ENCODE assay signal across 8 cellular contexts in genomic region chr1:181087400-181087901, GRCh38. TPM values are rescaled to one million over a fixed set of nuclear protein-coding genes. Genes with fewer than 3 reads are reported as not detected.
DNase-seq lines count a peak whose midpoint lies in the region; ATAC-seq and TF ChIP-seq lines count a peak whose summit lies in the region.

No MANE protein-coding gene starts in this region.

- peaks cover 38% of the 10 kb centered on the region for H3K79me2 ChIP-seq in Loucy (ENCODE audit: insufficient read depth, low read length)

- peak overlapping the region; percentile 68 for H3K4me3 ChIP-seq in GM06990 (replicated peaks; ENCODE audit: low read depth, low read length)
- peak overlapping the region; percentile 81 for H3K4me3 ChIP-seq in Loucy (ENCODE audit: low read length, poor library complexity, severe bottlenecking)

- peaks cover 27% of the 10 kb centered on the region for H3K36me3 Mint-ChIP-seq in activated CD4-positive, alpha-beta memory T cell treated with anti-CD3 and anti-CD28 coated beads for 36 hours
- no peaks in the 10 kb centered on the region for H3K36me3 Mint-ChIP-seq in neural crest cell (ENCODE audit: low read depth)

- POLR2A ChIA-PET in activated CD4-positive, alpha-beta memory T cell treated with anti-CD3 and anti-CD28 coated beads for 36 hours (lab: Charles Lee), result interaction anchor here (4.2 to 7.7 kb wide), 3 partner anchors 16 to 65 kb away, joined by 29 to 168 read pairs (median 39); partner anchors contain the start of genes MR1 and STX6

- no peak overlapping the region for H2AFZ ChIP-seq in Loucy (ENCODE audit: low read length)

- intact Hi-C loops in activated CD4-positive, alpha-beta memory T cell treated with anti-CD3 and anti-CD28 coated beads for 36 hours (cut with micrococcal nuclease), result loop anchor here (5.0 kb wide), 3 partner anchors 310 to 1205 kb away; partner anchors contain the start of genes ACBD6 and TOR1AIP1

- H3K4me1 ChIP-seq in Loucy (ENCODE audit: insufficient read depth, low read length, poor library complexity, severe bottlenecking), result peaks cover 31% of the 10 kb centered on the region

- H3F3A ChIP-seq in Loucy (ENCODE audit: low read depth), result no peaks in the 10 kb centered on the region

- peaks cover 31% of the 10 kb centered on the region for H3K4me1 Mint-ChIP-seq in activated CD4-positive, alpha-beta memory T cell treated with anti-CD3 and anti-CD28 coated beads for 36 hours (ENCODE audit: low read depth)
- H3K4me1 Mint-ChIP-seq in neural crest cell, result peaks cover 34% of the 10 kb centered on the region

- TF ChIP-seq CTCF in GM06990 (IDR thresholded peaks at IDR 0.05; ENCODE audit: insufficient read depth, low read length, poor library complexity, severe bottlenecking), result no peak
- TF ChIP-seq CTCF in Loucy (conservative IDR thresholded peaks at IDR 0.05; ENCODE audit: low read length), result no peak
- TF ChIP-seq CTCF in neural crest cell (conservative IDR thresholded peaks at IDR 0.05), result no peak

- H3K36me3 ChIP-seq in GM06990 (ENCODE audit: control insufficient read depth, insufficient read depth, low read length), result peaks cover 6% of the 10 kb centered on the region
- H3K36me3 ChIP-seq in Loucy (ENCODE audit: insufficient read depth, low read length), result no peaks in the 10 kb centered on the region

- H3K4me2 ChIP-seq in Loucy (ENCODE audit: low read depth, low read length, poor library complexity, severe bottlenecking), result peak overlapping the region; percentile 70

- peaks cover 2% of the 10 kb centered on the region for H3K27me3 Mint-ChIP-seq in activated CD4-positive, alpha-beta memory T cell treated with anti-CD3 and anti-CD28 coated beads for 36 hours
- peaks cover 5% of the 10 kb centered on the region for H3K27me3 Mint-ChIP-seq in neural crest cell (ENCODE audit: low read depth)

- CTCF ChIA-PET in activated CD4-positive, alpha-beta memory T cell treated with anti-CD3 and anti-CD28 coated beads for 36 hours (lab: Charles Lee), result interaction anchor here (1.0 to 3.5 kb wide), 2 partner anchors 55 to 79 kb away, joined by 3 to 42 read pairs; no protein-coding TSS in a partner anchor

- peak; percentile 53 for DNase-seq in GM06990 (ENCODE audit: extremely low read depth, insufficient read length)
- peak; percentile 53 for DNase-seq in activated CD4-positive, alpha-beta memory T cell treated with anti-CD3 and anti-CD28 coated beads for 36 hours
- DNase-seq in neural crest cell (ENCODE audit: low read depth, low spot score), result no peak
- DNase-seq in cerebellar nuclear complex (lab: John Stamatoyannopoulos, UW), result no peak
- DNase-seq in Ammon's horn (ENCODE audit: low spot score), result no peak
- no peak for DNase-seq in NCI-H526 (lab: John Stamatoyannopoulos, UW)

- peaks cover 33% of the 10 kb centered on the region for H4K20me1 ChIP-seq in Loucy (ENCODE audit: insufficient read depth, low read length, poor library complexity, severe bottlenecking)

- H3K9me2 ChIP-seq in Loucy (replicated peaks; ENCODE audit: low read depth, low read length), result no peaks in the 10 kb centered on the region

- ATAC-seq in HG03354 (IDR thresholded peaks at IDR 0.05; ENCODE audit: poor library complexity, severe bottlenecking, unreplicated experiment), result no peak

- peak overlapping the region; percentile 44 for H3K9ac ChIP-seq in Loucy (ENCODE audit: low read depth, low read length, poor library complexity, severe bottlenecking)

- peak overlapping the region; percentile 95 for H3K27ac Mint-ChIP-seq in activated CD4-positive, alpha-beta memory T cell treated with anti-CD3 and anti-CD28 coated beads for 36 hours
- no peak overlapping the region for H3K27ac Mint-ChIP-seq in neural crest cell (ENCODE audit: unreplicated experiment)

- H3K9me3 Mint-ChIP-seq in activated CD4-positive, alpha-beta memory T cell treated with anti-CD3 and anti-CD28 coated beads for 36 hours, result no peaks in the 10 kb centered on the region
- no peaks in the 10 kb centered on the region for H3K9me3 Mint-ChIP-seq in neural crest cell

- H3K4me3 Mint-ChIP-seq in activated CD4-positive, alpha-beta memory T cell treated with anti-CD3 and anti-CD28 coated beads for 36 hours, result peak overlapping the region; percentile 97
- peak overlapping the region; percentile 97 for H3K4me3 Mint-ChIP-seq in neural crest cell

- H3K9me3 ChIP-seq in Loucy (ENCODE audit: insufficient read depth, low read depth, low read length), result no peaks in the 10 kb centered on the region

- H3K27me3 ChIP-seq in GM06990 (replicated peaks; ENCODE audit: control insufficient read depth, insufficient read depth, low read length) (no peaks in the 10 kb centered on the region), Loucy (ENCODE audit: insufficient read depth, low read length, poor library complexity, severe bottlenecking) (no peaks in the 10 kb centered on the region)

RNA-seq across cellular contexts. Expression of gene IER5, which starts 1.0 kb away (rescaled TPM):
- total RNA-seq in activated CD4-positive, alpha-beta memory T cell treated with anti-CD3 and anti-CD28 coated beads for 36 hours, result 10 to 100 TPM; 27.9 to 28.9 TPM
- 7.5 and 7.7 TPM in 2 replicates for total RNA-seq in neural crest cell

RNA-seq across cellular contexts. Expression of gene MR1, which starts 53.7 kb away (rescaled TPM):
- 10 to 100 TPM; 19.5 to 21.2 TPM for total RNA-seq in activated CD4-positive, alpha-beta memory T cell treated with anti-CD3 and anti-CD28 coated beads for 36 hours
- total RNA-seq in neural crest cell, result 0.21 TPM in 1 of 2 replicates, not detected in the other

Comparison
In these comparisons a context has a peak if more than half of its experiments do, and no peak if none do; other contexts are left out.
1. DNase-seq: peak in GM06990 (single experiment) and activated CD4-positive, alpha-beta memory T cell treated with anti-CD3 and anti-CD28 coated beads for 36 hours (single experiment); none in neural crest cell (single experiment), cerebellar nuclear complex (0 of 2), Ammon's horn (single experiment) and NCI-H526 (0 of 2).
2. RNA of gene MR1, which starts 53.7 kb away (total RNA-seq): 19.5 to 21.2 TPM in activated CD4-positive, alpha-beta memory T cell treated with anti-CD3 and anti-CD28 coated beads for 36 hours; 0.21 TPM in neural crest cell; every median in the first group is over 10 times any median in the second.